In genomic region chr1:241924080-241924808, GRCh38 we compare ENCODE assay signal across 2 cellular contexts.
TF ChIP-seq lines count a peak whose summit lies in the region.

No MANE protein-coding gene starts in this region.

TF ChIP-seq in K562, 482 proteins besides CTCF, POLR2A, EP300 and RAD21 (continued from another document):
- no peak for TF ChIP-seq MNT (conservative IDR thresholded peaks at IDR 0.05)

TF ChIP-seq in WTC11, 78 proteins besides CTCF, POLR2A, EP300 and RAD21 (continued from another document):
- TF ChIP-seq E2F4 (CRISPR knock-in tag; IDR thresholded peaks at IDR 0.05; ENCODE audit: borderline replicate concordance, low read depth): no peak
